Comparison of ENCODE assay signal across 10 cellular contexts in genomic region chr2:73667239-73667638, GRCh38. TPM values are rescaled to one million over a fixed set of nuclear protein-coding genes. Genes with fewer than 3 reads are reported as not detected.
"Had no signal": no experiment of that assay in that cellular context is flagged by ENCODE, and none has a peak within 500 bp of the region (broad histone marks: within the 10 kb centered on the region; RNA-seq: fewer than 3 reads in every experiment).

No MANE protein-coding gene starts in this region.

RNA-seq across cellular contexts. Expression of gene NAT8, which starts 25.0 kb away (rescaled TPM):
- total RNA-seq: OCI-LY7, PC-3, PC-9, Right ventricle myocardium inferior, Right ventricle myocardium superior, RPMI7951, SJCRH30, SJSA1, T-cell had no signal
- polyA plus RNA-seq: SK-N-SH had no signal
